In genomic region chr2:216553093-216553478, GRCh38 we compare ENCODE assay signal across 1 cellular context.
TF ChIP-seq lines count a peak whose summit lies in the region.

No MANE protein-coding gene starts in this region.

TF ChIP-seq in GM23338, 12 proteins besides CTCF, POLR2A, EP300 and RAD21 (continued from another document):
- TF ChIP-seq, protein P1, sequence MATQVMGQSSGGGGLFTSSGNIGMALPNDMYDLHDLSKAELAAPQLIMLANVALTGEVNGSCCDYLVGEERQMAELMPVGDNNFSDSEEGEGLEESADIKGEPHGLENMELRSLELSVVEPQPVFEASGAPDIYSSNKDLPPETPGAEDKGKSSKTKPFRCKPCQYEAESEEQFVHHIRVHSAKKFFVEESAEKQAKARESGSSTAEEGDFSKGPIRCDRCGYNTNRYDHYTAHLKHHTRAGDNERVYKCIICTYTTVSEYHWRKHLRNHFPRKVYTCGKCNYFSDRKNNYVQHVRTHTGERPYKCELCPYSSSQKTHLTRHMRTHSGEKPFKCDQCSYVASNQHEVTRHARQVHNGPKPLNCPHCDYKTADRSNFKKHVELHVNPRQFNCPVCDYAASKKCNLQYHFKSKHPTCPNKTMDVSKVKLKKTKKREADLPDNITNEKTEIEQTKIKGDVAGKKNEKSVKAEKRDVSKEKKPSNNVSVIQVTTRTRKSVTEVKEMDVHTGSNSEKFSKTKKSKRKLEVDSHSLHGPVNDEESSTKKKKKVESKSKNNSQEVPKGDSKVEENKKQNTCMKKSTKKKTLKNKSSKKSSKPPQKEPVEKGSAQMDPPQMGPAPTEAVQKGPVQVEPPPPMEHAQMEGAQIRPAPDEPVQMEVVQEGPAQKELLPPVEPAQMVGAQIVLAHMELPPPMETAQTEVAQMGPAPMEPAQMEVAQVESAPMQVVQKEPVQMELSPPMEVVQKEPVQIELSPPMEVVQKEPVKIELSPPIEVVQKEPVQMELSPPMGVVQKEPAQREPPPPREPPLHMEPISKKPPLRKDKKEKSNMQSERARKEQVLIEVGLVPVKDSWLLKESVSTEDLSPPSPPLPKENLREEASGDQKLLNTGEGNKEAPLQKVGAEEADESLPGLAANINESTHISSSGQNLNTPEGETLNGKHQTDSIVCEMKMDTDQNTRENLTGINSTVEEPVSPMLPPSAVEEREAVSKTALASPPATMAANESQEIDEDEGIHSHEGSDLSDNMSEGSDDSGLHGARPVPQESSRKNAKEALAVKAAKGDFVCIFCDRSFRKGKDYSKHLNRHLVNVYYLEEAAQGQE (IDR thresholded peaks at IDR 0.05; ENCODE audit: unreplicated experiment): no peak
- TF ChIP-seq, protein P2, sequence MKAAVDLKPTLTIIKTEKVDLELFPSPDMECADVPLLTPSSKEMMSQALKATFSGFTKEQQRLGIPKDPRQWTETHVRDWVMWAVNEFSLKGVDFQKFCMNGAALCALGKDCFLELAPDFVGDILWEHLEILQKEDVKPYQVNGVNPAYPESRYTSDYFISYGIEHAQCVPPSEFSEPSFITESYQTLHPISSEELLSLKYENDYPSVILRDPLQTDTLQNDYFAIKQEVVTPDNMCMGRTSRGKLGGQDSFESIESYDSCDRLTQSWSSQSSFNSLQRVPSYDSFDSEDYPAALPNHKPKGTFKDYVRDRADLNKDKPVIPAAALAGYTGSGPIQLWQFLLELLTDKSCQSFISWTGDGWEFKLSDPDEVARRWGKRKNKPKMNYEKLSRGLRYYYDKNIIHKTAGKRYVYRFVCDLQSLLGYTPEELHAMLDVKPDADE (IDR thresholded peaks at IDR 0.05): no peak
